In the genomic region with DNA sequence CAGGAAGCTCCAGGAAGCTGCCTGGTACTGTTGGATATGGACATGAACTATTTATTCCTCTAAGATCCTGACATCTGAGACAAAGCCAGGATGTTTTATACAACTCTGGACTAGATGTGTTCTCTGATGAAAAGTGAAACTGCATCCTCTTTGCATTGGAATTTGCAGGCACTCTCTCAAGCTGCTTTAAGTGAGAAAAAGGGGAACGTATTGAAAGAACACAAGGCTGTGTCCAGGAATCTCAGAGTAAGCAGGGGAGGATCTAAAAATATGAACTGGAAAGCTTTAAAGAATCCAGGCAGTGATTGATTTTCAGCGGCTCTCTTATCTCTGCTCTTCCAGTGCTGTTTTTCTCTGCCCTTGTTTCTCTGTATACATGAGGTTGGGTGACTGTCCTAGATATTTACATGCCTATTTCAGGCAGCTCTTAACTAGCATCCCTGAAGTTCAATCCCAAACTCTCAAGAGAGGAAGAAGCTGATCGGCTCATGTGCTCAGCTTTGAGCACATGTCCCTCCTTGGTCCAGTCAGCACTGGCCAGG, we compare ENCODE assay signal across 15 cellular contexts.
A peak's percentile ranks its signal among the peaks of the same experiment; 100 is the strongest.
DNase-seq lines count a peak whose midpoint lies in the region; ATAC-seq and TF ChIP-seq lines count a peak whose summit lies in the region.
"Had no signal": no experiment of that assay in that cellular context is flagged by ENCODE, and none has a peak within 500 bp of the region (broad histone marks: within the 10 kb centered on the region; RNA-seq: fewer than 3 reads in every experiment).

No MANE protein-coding gene starts in this region.

- no peak for DNase-seq in SK-N-SH
- DNase-seq in fibroblast of lung (ENCODE audit: low read depth in 2 of 2): peak; percentile 17 to 22
- no peak for DNase-seq in left lung
- no peak for DNase-seq in tibial nerve (ENCODE audit: low spot score in 2 of 2)
- DNase-seq: activated CD4-positive, alpha-beta T cell treated with anti-CD3 and anti-CD28 coated beads for 48 hours; activated naive CD4-positive, alpha-beta T cell treated with anti-CD3 and anti-CD28 coated beads, Interleukin-2, amount 10 ng/mL, durations not matched to agents 7 days and 5 days; BE2C; NCI-H1092 treated with DMSO at 0.1 percent for 48 hours; NCI-H345; SIG-M5 had no signal

- H3F3A ChIP-seq in SK-N-SH (replicated peaks; ENCODE audit: insufficient read depth): no peaks in the 10 kb centered on the region

- no peak for TF ChIP-seq POLR2A in tibial nerve (IDR thresholded peaks at IDR 0.05)

- ATAC-seq in left lung (no peak), HG03045 (IDR thresholded peaks at IDR 0.05; ENCODE audit: unreplicated experiment) (no peak), GM18858 (IDR thresholded peaks at IDR 0.05; ENCODE audit: unreplicated experiment) (no peak), HG02981 (IDR thresholded peaks at IDR 0.05; ENCODE audit: unreplicated experiment) (no peak)

- H2AFZ ChIP-seq in SK-N-SH (ENCODE audit: low read depth) (no peak overlapping the region), fibroblast of lung (ENCODE audit: low read length) (peak overlapping the region; percentile 12)

- H3K36me3 ChIP-seq in SK-N-SH (replicated peaks in 1 of 2; ENCODE audit: control insufficient read depth in 1 of 2, insufficient read depth in 2 of 2, low read length in 1 of 2) (no peaks in the 10 kb centered on the region), fibroblast of lung (ENCODE audit: control insufficient read depth, insufficient read depth, low read length) (no peaks in the 10 kb centered on the region), left lung (no peaks in the 10 kb centered on the region), skeletal muscle tissue (ENCODE audit: control insufficient read depth in 3 of 3, insufficient read depth in 3 of 3, low read length in 3 of 3) (no peaks in the 10 kb centered on the region), tibial nerve (no peaks in the 10 kb centered on the region)
- H3K36me3 ChIP-seq: BE2C had no signal

- H3K4me3 ChIP-seq in SK-N-SH (ENCODE audit: low read depth in 2 of 2, low read length in 1 of 2): no peak overlapping the region; a peak in 1 of 4 replicates
- no peak overlapping the region for H3K4me3 ChIP-seq in fibroblast of lung (replicated peaks in 1 of 4; ENCODE audit: control extremely low read depth in 1 of 4, insufficient read depth in 1 of 4, low read depth in 3 of 4, low read length in 4 of 4)
- H3K4me3 ChIP-seq in left lung: no peak overlapping the region
- H3K4me3 ChIP-seq in skeletal muscle tissue (ENCODE audit: low read length in 3 of 3): peak overlapping the region; percentile 2 to 33 (median 11)
- no peak overlapping the region for H3K4me3 ChIP-seq in tibial nerve

- H3K4me2 ChIP-seq in SK-N-SH (no peak overlapping the region; the same call in 1 of the 2 replicates), fibroblast of lung (ENCODE audit: extremely low read depth, insufficient read depth, low read length) (peak overlapping the region; percentile 28)
- H3K4me2 ChIP-seq: KMS-11 had no signal

- no peak for TF ChIP-seq EP300 in SK-N-SH (IDR thresholded peaks at IDR 0.05; ENCODE audit: borderline replicate concordance in 1 of 2, low read depth in 1 of 2, low read length in 1 of 2)
- TF ChIP-seq EP300 in tibial nerve (IDR thresholded peaks at IDR 0.05): no peak

- CTCF ChIA-PET in SK-N-SH (lab: Yijun Ruan, JAX): interaction anchor here (0.6 kb wide), 1 partner anchor 149 kb away, joined by 4 read pairs; no protein-coding TSS in a partner anchor

- H3K4me1 ChIP-seq in SK-N-SH (ENCODE audit: control insufficient read depth in 1 of 2, insufficient read depth in 2 of 2, low read depth in 1 of 2, low read length in 1 of 2): peaks cover 0 to 4% of the 10 kb centered on the region in 2 experiments; a peak in 3 of 4 replicates
- H3K4me1 ChIP-seq in fibroblast of lung (ENCODE audit: control insufficient read depth, extremely low read depth, insufficient read depth, low read length): no peaks in the 10 kb centered on the region
- peaks cover 0 to 12% of the 10 kb centered on the region in 2 donors for H3K4me1 ChIP-seq in left lung
- H3K4me1 ChIP-seq in skeletal muscle tissue (ENCODE audit: control insufficient read depth in 3 of 3, insufficient read depth in 3 of 3, low read length in 3 of 3): peaks cover 0 to 12% (median 3%) of the 10 kb centered on the region in 3 donors
- H3K4me1 ChIP-seq in tibial nerve: peaks cover 0 to 36% (median 0%) of the 10 kb centered on the region in 4 donors

- TF ChIP-seq CTCF in SK-N-SH (IDR thresholded peaks at IDR 0.05) (no peak), fibroblast of lung (conservative IDR thresholded peaks at IDR 0.05 in 1 of 2, IDR thresholded peaks at IDR 0.05 in 1 of 2; ENCODE audit: low read depth in 1 of 2, low read length in 2 of 2) (no peak), left lung (IDR thresholded peaks at IDR 0.05) (no peak), tibial nerve (IDR thresholded peaks at IDR 0.05) (no peak)

- H3K27me3 ChIP-seq in SK-N-SH (ENCODE audit: insufficient read depth) (no peaks in the 10 kb centered on the region), fibroblast of lung (ENCODE audit: control insufficient read depth, insufficient read depth, low read length) (no peaks in the 10 kb centered on the region), left lung (no peaks in the 10 kb centered on the region), skeletal muscle tissue (ENCODE audit: control insufficient read depth in 3 of 3, insufficient read depth in 3 of 3, low read length in 3 of 3) (no peaks in the 10 kb centered on the region), tibial nerve (no peaks in the 10 kb centered on the region)
- H3K27me3 ChIP-seq: BE2C had no signal

- no peaks in the 10 kb centered on the region for H3K9me2 ChIP-seq in SK-N-SH

- POLR2A ChIA-PET in SK-N-SH (lab: Yijun Ruan, JAX): no interaction called here

- peak overlapping the region; percentile 1 to 58; a peak in 3 of 4 replicates for H3K27ac ChIP-seq in SK-N-SH (ENCODE audit: low read depth in 2 of 2, low read length in 1 of 2)
- no peak overlapping the region for H3K27ac ChIP-seq in fibroblast of lung (ENCODE audit: insufficient read depth, low read length)
- H3K27ac ChIP-seq in left lung: peak overlapping the region; percentile 18 to 35
- no peak overlapping the region for H3K27ac ChIP-seq in skeletal muscle tissue (ENCODE audit: low read depth, low read length)
- H3K27ac ChIP-seq in tibial nerve: peak overlapping the region in 1 of 4 donors; percentile 17
- H3K27ac ChIP-seq: KMS-11 had no signal

- whole genome bisulfite sequencing in SK-N-SH (ENCODE audit: low lambda C conversion rate): 78% methylated on average over 3 of the region's 3 CpGs
- 31 to 42% methylated on average over 3 of the region's 3 CpGs for WGBS in tibial nerve, 2 donors

- H4K20me1 ChIP-seq in SK-N-SH (ENCODE audit: insufficient read depth) (no peaks in the 10 kb centered on the region), fibroblast of lung (ENCODE audit: control insufficient read depth, extremely low read depth, insufficient read depth, low read length) (no peaks in the 10 kb centered on the region)

- no peak for TF ChIP-seq RAD21 in SK-N-SH (IDR thresholded peaks at IDR 0.05; ENCODE audit: low read length)

- H3K79me2 ChIP-seq in SK-N-SH (ENCODE audit: insufficient read depth): no peaks in the 10 kb centered on the region
- H3K79me2 ChIP-seq in fibroblast of lung (ENCODE audit: control insufficient read depth, insufficient read depth, low read length): no peaks in the 10 kb centered on the region

- H3K9me3 ChIP-seq in SK-N-SH (no peaks in the 10 kb centered on the region), fibroblast of lung (ENCODE audit: control insufficient read depth, insufficient read depth, low read depth, low read length) (no peaks in the 10 kb centered on the region), left lung (no peaks in the 10 kb centered on the region), skeletal muscle tissue (ENCODE audit: control insufficient read depth in 3 of 3, low read length in 3 of 3) (no peaks in the 10 kb centered on the region), tibial nerve (no peaks in the 10 kb centered on the region)
- H3K9me3 ChIP-seq: BE2C had no signal

- intact Hi-C loops in left lung (cut with DNase I): no loop called here

- H3K9ac ChIP-seq in SK-N-SH: no peak overlapping the region
- no peak overlapping the region for H3K9ac ChIP-seq in fibroblast of lung (ENCODE audit: insufficient read depth, low read length)
- H3K9ac ChIP-seq in skeletal muscle tissue (ENCODE audit: low read depth in 1 of 3, low read length in 3 of 3): peak overlapping the region in 1 of 3 donors; percentile 23
- H3K9ac ChIP-seq: KMS-11 had no signal

TF ChIP-seq in SK-N-SH, 30 proteins besides CTCF, POLR2A, EP300 and RAD21:
- TF ChIP-seq ELF1 (IDR thresholded peaks at IDR 0.05): no peak
- no peak for TF ChIP-seq FOXM1 (IDR thresholded peaks at IDR 0.05; ENCODE audit: low read depth)
- no peak for TF ChIP-seq CHD2 (IDR thresholded peaks at IDR 0.05; ENCODE audit: low read length, partially characterized antibody)
- TF ChIP-seq, protein P1, sequence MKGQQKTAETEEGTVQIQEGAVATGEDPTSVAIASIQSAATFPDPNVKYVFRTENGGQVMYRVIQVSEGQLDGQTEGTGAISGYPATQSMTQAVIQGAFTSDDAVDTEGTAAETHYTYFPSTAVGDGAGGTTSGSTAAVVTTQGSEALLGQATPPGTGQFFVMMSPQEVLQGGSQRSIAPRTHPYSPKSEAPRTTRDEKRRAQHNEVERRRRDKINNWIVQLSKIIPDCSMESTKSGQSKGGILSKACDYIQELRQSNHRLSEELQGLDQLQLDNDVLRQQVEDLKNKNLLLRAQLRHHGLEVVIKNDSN (IDR thresholded peaks at IDR 0.05; ENCODE audit: borderline replicate concordance, low read depth): no peak
- TF ChIP-seq SIN3A (IDR thresholded peaks at IDR 0.05; ENCODE audit: borderline replicate concordance, low read depth, low read length): no peak
- no peak for TF ChIP-seq EZH2phosphoT487 (IDR thresholded peaks at IDR 0.05; ENCODE audit: borderline replicate concordance, low read depth)
- no peak for TF ChIP-seq FOXJ3 (CRISPR knock-in tag; IDR thresholded peaks at IDR 0.05)
- TF ChIP-seq GATA2 (CRISPR knock-in tag; IDR thresholded peaks at IDR 0.05): no peak
- TF ChIP-seq YY1 (IDR thresholded peaks at IDR 0.05; ENCODE audit: low read depth): no peak

Comparison
In these comparisons a context has a peak if more than half of its experiments do, and no peak if none do; other contexts are left out.
1. DNase-seq: peak in fibroblast of lung (2 of 2); none in SK-N-SH (single experiment), left lung (0 of 2) and tibial nerve (0 of 2).
2. H3K27ac ChIP-seq: peak in SK-N-SH (2 of 2) and left lung (2 of 2); none in fibroblast of lung (single experiment) and skeletal muscle tissue (single experiment).
3. H3K4me3 ChIP-seq: peak in skeletal muscle tissue (3 of 3); none in SK-N-SH (0 of 2), fibroblast of lung (0 of 4), left lung (0 of 2) and tibial nerve (0 of 4).